ENCODE assay signal across 22 cellular contexts in the genomic region with DNA sequence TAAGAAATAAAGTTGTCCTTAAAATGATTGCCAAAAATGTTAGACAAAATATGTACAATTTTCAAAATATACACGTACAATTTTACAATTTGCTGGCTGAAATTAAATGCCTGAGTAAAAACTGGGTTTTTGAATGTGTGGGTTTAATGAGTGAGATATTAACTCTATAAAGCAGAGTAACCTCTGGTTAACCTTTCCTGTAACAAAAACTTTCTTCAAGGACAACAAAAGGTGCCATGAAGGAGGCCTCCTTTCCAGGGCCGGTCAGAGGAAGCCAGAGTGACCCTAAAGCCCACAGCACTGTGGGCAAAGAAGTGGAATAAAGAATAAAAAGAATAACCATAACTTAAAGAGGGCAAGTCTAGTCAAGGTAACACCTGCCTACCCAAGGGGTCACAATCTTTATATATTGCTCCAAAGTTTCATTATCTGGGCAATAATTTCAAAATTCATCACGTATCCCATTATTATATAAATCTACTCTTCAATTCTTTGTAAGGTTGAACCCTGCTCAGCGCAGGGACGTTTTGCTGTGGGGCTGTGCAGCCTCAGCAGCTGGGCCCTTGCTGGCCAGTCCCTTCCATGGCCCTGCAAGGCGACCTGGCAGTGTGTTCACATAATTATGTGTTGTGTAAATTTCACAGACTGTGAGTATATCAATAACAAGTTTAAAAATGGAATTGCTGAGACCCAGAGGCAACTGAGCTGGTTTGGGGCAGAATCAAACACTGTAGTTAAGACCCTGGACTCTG. TPM values are rescaled to one million over a fixed set of nuclear protein-coding genes. Genes with fewer than 3 reads are reported as not detected.
"Had no signal": no experiment of that assay in that cellular context is flagged by ENCODE, and none has a peak within 500 bp of the region (broad histone marks: within the 10 kb centered on the region; RNA-seq: fewer than 3 reads in every experiment).

No MANE protein-coding gene starts in this region.

- H3K36me3 Mint-ChIP-seq: memory B cell, mesothelial cell of epicardium, natural killer cell had no signal

- H3K36me3 ChIP-seq: heart left ventricle, left ventricle myocardium inferior, lower lobe of right lung, right atrium auricular region, suprapubic skin, thyroid gland had no signal

- H3K4me1 ChIP-seq: lower lobe of right lung, parathyroid adenoma, right atrium auricular region, suprapubic skin, thyroid gland had no signal

- DNase-seq: effector memory CD4-positive, alpha-beta T cell; heart left ventricle; islet precursor cell; left ventricle myocardium inferior; lower lobe of right lung; natural killer cell; occipital lobe; small intestine; stimulated activated CD4-positive, alpha-beta T cell treated with anti-CD3 and anti-CD28 coated beads, Interleukin-2, amount 100 ng/mL, for 48 hours; stimulated activated naive CD8-positive, alpha-beta T cell treated with anti-CD3 and anti-CD28 coated beads, Interleukin-15, Interleukin-2, amounts not matched to agents 100 U/mL and 50 U/mL, for 24 hours had no signal

- H3K9me3 Mint-ChIP-seq: memory B cell, mesothelial cell of epicardium, natural killer cell had no signal

- FAIRE-seq: endometrium, small intestine had no signal

- H3K27ac Mint-ChIP-seq: memory B cell, mesothelial cell of epicardium, natural killer cell had no signal

- H3K27ac ChIP-seq: lower lobe of right lung, parathyroid adenoma, suprapubic skin, thyroid gland had no signal

- H3K4me1 Mint-ChIP-seq: memory B cell, mesothelial cell of epicardium had no signal

- H3K27me3 ChIP-seq: right atrium auricular region, thyroid gland had no signal

- ATAC-seq: esophagus mucosa; lower lobe of right lung; natural killer cell; stimulated activated naive CD8-positive, alpha-beta T cell treated with anti-CD3 and anti-CD28 coated beads, Interleukin-15, Interleukin-2, amounts not matched to agents 100 U/mL and 50 U/mL, for 24 hours had no signal

- H3K9me3 ChIP-seq: heart left ventricle, left ventricle myocardium inferior, lower lobe of right lung, right atrium auricular region, suprapubic skin, thyroid gland had no signal

- H3K79me2 ChIP-seq: parathyroid adenoma had no signal

- H2AFZ ChIP-seq: parathyroid adenoma had no signal

- H3K4me3 ChIP-seq: heart left ventricle, left ventricle myocardium inferior, lower lobe of right lung, right atrium auricular region, suprapubic skin, thyroid gland had no signal

- H3K9ac ChIP-seq: parathyroid adenoma had no signal

- H3K4me3 Mint-ChIP-seq: memory B cell, mesothelial cell of epicardium, natural killer cell had no signal

RNA-seq across cellular contexts. Expression of a gene that starts 16.3 kb away (rescaled TPM):
- total RNA-seq: fibroblast of lung, frontal cortex, glomerular endothelial cell, mesothelial cell of epicardium, occipital lobe, pulmonary artery endothelial cell had no signal
- polyA plus RNA-seq: fibroblast of lung had no signal
